ENCODE assay signal across 8 cellular contexts in genomic region chr4:48698029-48698901, GRCh38.
DNase-seq lines count a peak whose midpoint lies in the region; ATAC-seq and TF ChIP-seq lines count a peak whose summit lies in the region.

No MANE protein-coding gene starts in this region.

- in situ Hi-C loops in astrocyte of the spinal cord (cut with HindIII; ENCODE audit: low sequenced_read_pairs), result no loop called here

- no peaks in the 10 kb centered on the region for H3K4me1 ChIP-seq in uterus

- intact Hi-C loops in left colon (cut with DNase I, micrococcal nuclease) (loop anchor here in 1 of 2 donors (10.0 kb wide), 1 partner anchor 77 kb away; no protein-coding TSS in a partner anchor), uterus (cut with DNase I; ENCODE audit: low total_unique reads) (no loop called here)

- TF ChIP-seq CTCF in astrocyte of the spinal cord (IDR thresholded peaks at IDR 0.05; ENCODE audit: low read depth, low read length) (no peak), uterus (IDR thresholded peaks at IDR 0.05) (no peak)

- peak; percentile 80 for ATAC-seq in left colon

- no peaks in the 10 kb centered on the region for H3K9me3 ChIP-seq in uterus

- TF ChIP-seq POLR2A in uterus (IDR thresholded peaks at IDR 0.05), result no peak

- H3K4me3 ChIP-seq in astrocyte of the spinal cord (ENCODE audit: low read depth, low read length), result no peak overlapping the region
- no peak overlapping the region for H3K4me3 ChIP-seq in uterus

- no peaks in the 10 kb centered on the region for H3K36me3 ChIP-seq in uterus

- no peak overlapping the region for H3K27ac ChIP-seq in uterus

- peak; percentile 55 for DNase-seq in SIG-M5 treated with dmso at 0.1 percent for 504 hours (lab: John Stamatoyannopoulos, UW; ENCODE audit: unreplicated experiment)
- DNase-seq in SIG-M5 (lab: John Stamatoyannopoulos, UW), result no peak
- DNase-seq in astrocyte of the spinal cord (ENCODE audit: low read depth, low spot score), result peak; percentile 82
- peak; percentile 50 to 52 for DNase-seq in left colon
- DNase-seq in uterus, result peak; percentile 36 to 62
- no peak for DNase-seq in stimulated activated CD4-positive, alpha-beta T cell treated with anti-CD3 and anti-CD28 coated beads, Interleukin-4, amount 100 ng/mL, for 1 hour
- DNase-seq in activated T-cell treated with anti-CD3 and anti-CD28 coated beads for 4 hours, result no peak
- no peak for DNase-seq in NCI-H1105 treated with DMSO at 0.1 percent for 48 hours (lab: John Stamatoyannopoulos, UW)

- H3K27me3 ChIP-seq in uterus, result no peaks in the 10 kb centered on the region

Comparison
In these comparisons a context has a peak if more than half of its experiments do, and no peak if none do; other contexts are left out.
1. DNase-seq: peak in SIG-M5 treated with dmso at 0.1 percent for 504 hours (single experiment), astrocyte of the spinal cord (single experiment), left colon (2 of 2) and uterus (2 of 2); none in SIG-M5 (single experiment), stimulated activated CD4-positive, alpha-beta T cell treated with anti-CD3 and anti-CD28 coated beads, Interleukin-4, amount 100 ng/mL, for 1 hour (single experiment), activated T-cell treated with anti-CD3 and anti-CD28 coated beads for 4 hours (single experiment) and NCI-H1105 treated with DMSO at 0.1 percent for 48 hours (single experiment).